6 cellular contexts compared by ENCODE assay signal in the genomic region with DNA sequence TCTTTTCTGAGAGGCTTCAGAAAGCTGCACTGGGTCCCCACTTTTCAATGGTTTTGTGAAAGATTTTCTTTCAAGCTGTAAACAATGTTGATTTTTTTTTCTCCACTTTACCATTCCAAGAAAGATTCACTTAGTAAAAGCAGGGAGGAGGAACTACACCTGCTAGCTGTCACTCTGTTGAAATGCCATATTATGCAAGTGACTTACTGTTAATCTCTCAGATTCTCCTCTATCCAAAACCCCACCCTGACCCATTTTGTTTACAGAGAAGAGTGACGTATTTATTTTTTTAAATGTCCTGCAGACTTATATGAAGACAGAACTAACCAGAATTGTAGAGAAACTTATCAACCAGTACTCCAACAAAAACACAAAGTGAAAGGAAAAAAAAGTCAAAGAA.
"Had no signal": no experiment of that assay in that cellular context is flagged by ENCODE, and none has a peak within 500 bp of the region (broad histone marks: within the 10 kb centered on the region; RNA-seq: fewer than 3 reads in every experiment).

No MANE protein-coding gene starts in this region.

- H3K4me1 Mint-ChIP-seq: GM23338 had no signal

- H3K27ac Mint-ChIP-seq: GM23338, H9 had no signal

- H3K4me3 ChIP-seq: GM23338 had no signal

- ATAC-seq: GM23338 had no signal

- H2AFZ ChIP-seq: GM23338 had no signal

- H3K4me2 ChIP-seq: GM23338 had no signal

- H3K27ac ChIP-seq: HL-60 had no signal

- DNase-seq: H9, HCEC 1CT, IMR-90, KBM-7 had no signal

- H3K4me3 Mint-ChIP-seq: GM23338, H9 had no signal
